Comparison of ENCODE assay signal across 1 cellular context in genomic region chr13:73096173-73097117, GRCh38.
TF ChIP-seq lines count a peak whose summit lies in the region.

No MANE protein-coding gene starts in this region.

TF ChIP-seq in SK-N-SH, 30 proteins besides CTCF, POLR2A, EP300 and RAD21 (continued from another document):
- TF ChIP-seq IRF3 (IDR thresholded peaks at IDR 0.05; ENCODE audit: low read depth, low read length) (no peak), MEF2A (IDR thresholded peaks at IDR 0.05; ENCODE audit: borderline replicate concordance, low read depth) (no peak), USF1 (IDR thresholded peaks at IDR 0.05; ENCODE audit: borderline replicate concordance, low read depth) (no peak), NFIC (IDR thresholded peaks at IDR 0.05; ENCODE audit: borderline replicate concordance) (0 out of 2 replicates have a peak, but pooled peaks have one; percentile 13)
